8 cellular contexts compared by ENCODE assay signal in the genomic region with DNA sequence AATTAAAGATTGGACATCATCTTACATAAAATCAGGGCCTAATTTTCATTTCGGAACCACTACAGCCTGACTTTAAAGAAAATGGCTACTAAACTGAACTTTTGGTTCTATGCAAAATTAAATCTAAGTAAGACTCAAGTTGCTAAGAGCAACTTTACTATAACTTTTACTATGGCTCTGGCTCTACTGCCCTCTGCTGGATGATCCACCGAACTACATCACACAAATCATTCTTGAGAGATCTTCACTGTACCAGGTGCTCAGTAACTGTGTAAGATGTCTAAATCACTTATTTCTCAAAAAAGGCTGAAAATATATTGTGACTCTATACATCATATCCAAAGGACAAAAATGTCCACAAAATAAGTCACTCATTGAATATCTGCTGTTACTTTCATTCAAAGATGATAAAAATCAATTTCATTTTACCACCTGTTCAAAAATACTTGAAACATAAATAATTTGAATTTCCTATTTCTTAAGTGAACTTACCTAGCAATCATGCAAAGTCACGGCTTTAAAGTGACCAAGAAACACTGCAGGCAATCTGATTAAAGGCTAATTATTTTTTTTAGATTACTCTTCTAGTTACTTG. TPM values are rescaled to one million over a fixed set of nuclear protein-coding genes. Genes with fewer than 3 reads are reported as not detected.
DNase-seq lines count a peak whose midpoint lies in the region; ATAC-seq and TF ChIP-seq lines count a peak whose summit lies in the region.

No MANE protein-coding gene starts in this region.

- TF ChIP-seq CTCF in cardiac muscle cell (IDR thresholded peaks at IDR 0.05; ENCODE audit: low read depth, low read length), result peak; percentile 77
- TF ChIP-seq CTCF in mesothelial cell of epicardium (IDR thresholded peaks at IDR 0.05; ENCODE audit: unreplicated experiment), result peak; percentile 92

- H3K4me1 ChIP-seq in cardiac muscle cell (ENCODE audit: low read depth), result no peaks in the 10 kb centered on the region

- no peak overlapping the region for H3K27ac Mint-ChIP-seq in mesothelial cell of epicardium

- H3K27ac ChIP-seq in cardiac muscle cell, result no peak overlapping the region

- H3K36me3 Mint-ChIP-seq in mesothelial cell of epicardium, result peaks cover 11% of the 10 kb centered on the region

- ATAC-seq in HG02973 (IDR thresholded peaks at IDR 0.05; ENCODE audit: unreplicated experiment), result peak; percentile 81

- intact Hi-C loops in cardiac septum (cut with DNase I), result loop anchor here (1.0 to 2.0 kb wide), 2 partner anchors 37 to 150 kb away; no protein-coding TSS in a partner anchor

- peaks cover 34% of the 10 kb centered on the region for H3K36me3 ChIP-seq in cardiac muscle cell

- peak; percentile 55 to 81 for DNase-seq in cardiac muscle cell (ENCODE audit: low read depth in 1 of 2, low spot score in 1 of 2)
- DNase-seq in cardiac septum (ENCODE audit: low spot score), result no peak
- peak; percentile 53 for DNase-seq in NCI-H69 (lab: John Stamatoyannopoulos, UW)
- peak; percentile 75 to 79 for DNase-seq in activated CD4-positive, alpha-beta T cell treated with anti-CD3 and anti-CD28 coated beads, Interleukin-2, amount 50 U/mL, for 48 hours
- DNase-seq in ecto neural progenitor cell (ENCODE audit: low spot score), result peak; percentile 58
- DNase-seq in mesothelial cell of epicardium (ENCODE audit: low spot score in 2 of 2, unreplicated experiment in 2 of 2), result peak in 1 of 2 experiments; percentile 72
- DNase-seq in stimulated activated CD8-positive, alpha-beta memory T cell treated with anti-CD3 and anti-CD28 coated beads, Interleukin-4, amount 100 ng/mL, for 48 hours, result peak; percentile 79

- H3K4me3 ChIP-seq in cardiac muscle cell, result no peak overlapping the region

- H3K9me3 Mint-ChIP-seq in mesothelial cell of epicardium, result no peaks in the 10 kb centered on the region

- H3K27me3 ChIP-seq in cardiac muscle cell, result no peaks in the 10 kb centered on the region

- peaks cover 10% of the 10 kb centered on the region for H3K4me1 Mint-ChIP-seq in mesothelial cell of epicardium

- no peak overlapping the region for H3K4me3 Mint-ChIP-seq in mesothelial cell of epicardium

- H3K9me3 ChIP-seq in cardiac muscle cell (ENCODE audit: low read depth), result no peaks in the 10 kb centered on the region

- no peaks in the 10 kb centered on the region for H3K27me3 Mint-ChIP-seq in mesothelial cell of epicardium (ENCODE audit: low read depth)

RNA-seq across cellular contexts. Expression of gene MOCS2, which starts 13.5 kb away (rescaled TPM):
- total RNA-seq in cardiac muscle cell (53.5 and 61.7 TPM in 2 replicates), cardiac septum (64.4 TPM), mesothelial cell of epicardium (20.5 to 21.5 TPM (median 21.1 TPM) in 3 replicates)
- polyA plus RNA-seq in cardiac muscle cell, result 79.3 and 113 TPM in 2 replicates
